24 cellular contexts compared by ENCODE assay signal in the genomic region with DNA sequence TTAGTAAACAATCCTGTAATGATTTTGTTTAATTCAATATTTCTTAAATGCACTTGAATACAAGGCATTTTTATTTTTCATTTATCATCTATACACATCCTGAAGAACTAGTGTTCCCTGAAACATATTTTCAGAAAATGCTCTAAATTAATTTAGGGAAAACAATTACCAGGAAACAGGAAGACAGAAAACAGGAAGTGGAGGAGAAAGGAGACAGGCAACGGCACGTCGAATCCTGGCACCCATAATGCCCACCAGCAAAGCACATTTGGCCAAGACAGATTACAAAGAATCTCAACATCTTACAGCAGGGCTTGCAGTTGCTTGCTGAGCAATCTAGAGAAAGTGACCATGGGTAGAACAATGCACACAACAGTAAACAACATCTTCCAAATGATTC.
DNase-seq lines count a peak whose midpoint lies in the region; ATAC-seq and TF ChIP-seq lines count a peak whose summit lies in the region.
"Had no signal": no experiment of that assay in that cellular context is flagged by ENCODE, and none has a peak within 500 bp of the region (broad histone marks: within the 10 kb centered on the region; RNA-seq: fewer than 3 reads in every experiment).

No MANE protein-coding gene starts in this region.

- no peaks in the 10 kb centered on the region for H3K9me3 Mint-ChIP-seq in activated T-helper 17 cell treated with anti-CD3 and anti-CD28 coated beads, Interleukin-2, amount 50 U/mL, for 72 hours

- H3K36me3 ChIP-seq in A673 (ENCODE audit: insufficient read depth, low read length, poor library complexity, severe bottlenecking) (no peaks in the 10 kb centered on the region), aorta (ENCODE audit: control insufficient read depth in 1 of 2, insufficient read depth in 2 of 2, low read length in 1 of 2) (no peaks in the 10 kb centered on the region)
- H3K36me3 ChIP-seq: BLaER1 treated with 17β-estradiol and CSF1 and Interleukin-3, amounts not matched to agents 10 nM and 100 nM; MG63 had no signal

- H3K9me3 ChIP-seq in A673 (ENCODE audit: low read depth, low read length, poor library complexity, severe bottlenecking) (no peaks in the 10 kb centered on the region), aorta (ENCODE audit: control insufficient read depth, low read length) (no peaks in the 10 kb centered on the region)
- H3K9me3 ChIP-seq: BLaER1 treated with 17β-estradiol and CSF1 and Interleukin-3, amounts not matched to agents 10 nM and 100 nM; MG63; SK-N-SH had no signal

- no peaks in the 10 kb centered on the region for H3K36me3 Mint-ChIP-seq in activated T-helper 17 cell treated with anti-CD3 and anti-CD28 coated beads, Interleukin-2, amount 50 U/mL, for 72 hours (ENCODE audit: low read depth)
- H3K36me3 Mint-ChIP-seq: CD4-positive, alpha-beta memory T cell had no signal

- BruUV-seq in A673 (replicated peaks; lab: Mats Ljungman, UMichigan), result no TSS peak

- intact Hi-C loops in A673 (cut with micrococcal nuclease; ENCODE audit: unreplicated experiment), result loop anchor here (10.0 kb wide), 1 partner anchor 579 kb away; no protein-coding TSS in a partner anchor
- intact Hi-C loops in aorta (cut with DNase I), result no loop called here

- peak overlapping the region; percentile 5 for H3K4me3 Mint-ChIP-seq in activated T-helper 17 cell treated with anti-CD3 and anti-CD28 coated beads, Interleukin-2, amount 50 U/mL, for 72 hours
- H3K4me3 Mint-ChIP-seq: CD4-positive, alpha-beta memory T cell had no signal

- POLR2A ChIA-PET in A673 (lab: Charles Lee; ENCODE audit: low non-redundant PET), result no interaction called here

- CTCF ChIA-PET in A673 (lab: Charles Lee), result no interaction called here

- no peak for ATAC-seq in activated T-helper 17 cell treated with anti-CD3 and anti-CD28 coated beads, Interleukin-2, amount 50 U/mL, for 72 hours (replicated peaks)
- no peak for ATAC-seq in aorta (ENCODE audit: low FRiP score)
- ATAC-seq: HepG2, PC-3 had no signal

- no peak overlapping the region for H3K27ac Mint-ChIP-seq in activated T-helper 17 cell treated with anti-CD3 and anti-CD28 coated beads, Interleukin-2, amount 50 U/mL, for 72 hours
- H3K27ac Mint-ChIP-seq: CD4-positive, alpha-beta memory T cell had no signal

- no peaks in the 10 kb centered on the region for H3K27me3 ChIP-seq in A673 (replicated peaks; ENCODE audit: insufficient read depth, low read depth, low read length, poor library complexity)
- no peaks in the 10 kb centered on the region for H3K27me3 ChIP-seq in aorta (ENCODE audit: control insufficient read depth in 1 of 2, insufficient read depth in 2 of 2, low read length in 1 of 2)
- H3K27me3 ChIP-seq: BLaER1 treated with 17β-estradiol and CSF1 and Interleukin-3, amounts not matched to agents 10 nM and 100 nM had no signal

- in situ Hi-C loops in KBM-7 (cut with MboI; ENCODE audit: low pct_unique_long_range_greater_than_20kb, low sequenced_read_pairs), result loop anchor here (25.0 kb wide), 1 partner anchor 567 kb away; a partner anchor contains a TSS

- no peak for TF ChIP-seq CTCF in A673 (conservative IDR thresholded peaks at IDR 0.05; ENCODE audit: low read depth, low read length)
- TF ChIP-seq CTCF in epithelial cell of esophagus (IDR thresholded peaks at IDR 0.05; ENCODE audit: insufficient read depth, low read depth, low read length, missing control alignments), result no peak

- 43 to 50% methylated on average over 3 of the region's 3 CpGs for WGBS in aorta, 2 donors

- H3K4me1 Mint-ChIP-seq in activated T-helper 17 cell treated with anti-CD3 and anti-CD28 coated beads, Interleukin-2, amount 50 U/mL, for 72 hours, result no peaks in the 10 kb centered on the region

- H3K27me3 Mint-ChIP-seq in activated T-helper 17 cell treated with anti-CD3 and anti-CD28 coated beads, Interleukin-2, amount 50 U/mL, for 72 hours, result peaks cover 21% of the 10 kb centered on the region

- H3K27ac ChIP-seq in A673 (ENCODE audit: low read depth, low read length, poor library complexity, severe bottlenecking) (no peak overlapping the region), aorta (ENCODE audit: low read depth in 1 of 2, low read length in 2 of 2) (no peak overlapping the region)
- H3K27ac ChIP-seq: BLaER1 treated with 17β-estradiol and CSF1 and Interleukin-3, amounts not matched to agents 10 nM and 100 nM had no signal

- DNase-seq in A673 (ENCODE audit: low spot score) (peak; percentile 12), KBM-7 (peak; percentile 24), epithelial cell of esophagus (ENCODE audit: low read depth) (peak; percentile 30), activated gamma-delta T cell (lab: John Stamatoyannopoulos, UW) (no peak), CD1c-positive myeloid dendritic cell (ENCODE audit: extremely low spot score) (no peak), aorta (no peak)
- DNase-seq: CD4-positive, alpha-beta memory T cell; COR-L47; DMS53; H7; MG63; NCI-H1092; NCI-H1417 treated with DMSO at 0.1 percent for 48 hours; NCI-H1694 treated with DMSO at 0.1 percent for 48 hours; NCI-H2081; NCI-H226; NCI-H510A; NCI-H69; PC-3; SK-N-SH; SW 1271 had no signal

- H3K4me1 ChIP-seq in A673 (ENCODE audit: insufficient read depth, low read length, poor library complexity, severe bottlenecking) (no peaks in the 10 kb centered on the region), aorta (ENCODE audit: control insufficient read depth in 1 of 2, insufficient read depth in 2 of 2, low read length in 2 of 2) (no peaks in the 10 kb centered on the region)
- H3K4me1 ChIP-seq: BLaER1 treated with 17β-estradiol and CSF1 and Interleukin-3, amounts not matched to agents 10 nM and 100 nM had no signal

- no peak overlapping the region for H3K4me3 ChIP-seq in A673 (ENCODE audit: low read depth, low read length, poor library complexity, severe bottlenecking)
- H3K4me3 ChIP-seq in epithelial cell of esophagus (ENCODE audit: low read length), result no peak overlapping the region
- H3K4me3 ChIP-seq in aorta (ENCODE audit: low read length in 2 of 2), result no peak overlapping the region
- H3K4me3 ChIP-seq: BLaER1 treated with 17β-estradiol and CSF1 and Interleukin-3, amounts not matched to agents 10 nM and 100 nM; MG63 had no signal

Comparison
In these comparisons a context has a peak if more than half of its experiments do, and no peak if none do; other contexts are left out.
1. DNase-seq: peak in A673 (single experiment), KBM-7 (single experiment) and epithelial cell of esophagus (single experiment); none in activated gamma-delta T cell (single experiment), CD1c-positive myeloid dendritic cell (single experiment) and aorta (0 of 2).